ENCODE assay signal across 9 cellular contexts in the genomic region with DNA sequence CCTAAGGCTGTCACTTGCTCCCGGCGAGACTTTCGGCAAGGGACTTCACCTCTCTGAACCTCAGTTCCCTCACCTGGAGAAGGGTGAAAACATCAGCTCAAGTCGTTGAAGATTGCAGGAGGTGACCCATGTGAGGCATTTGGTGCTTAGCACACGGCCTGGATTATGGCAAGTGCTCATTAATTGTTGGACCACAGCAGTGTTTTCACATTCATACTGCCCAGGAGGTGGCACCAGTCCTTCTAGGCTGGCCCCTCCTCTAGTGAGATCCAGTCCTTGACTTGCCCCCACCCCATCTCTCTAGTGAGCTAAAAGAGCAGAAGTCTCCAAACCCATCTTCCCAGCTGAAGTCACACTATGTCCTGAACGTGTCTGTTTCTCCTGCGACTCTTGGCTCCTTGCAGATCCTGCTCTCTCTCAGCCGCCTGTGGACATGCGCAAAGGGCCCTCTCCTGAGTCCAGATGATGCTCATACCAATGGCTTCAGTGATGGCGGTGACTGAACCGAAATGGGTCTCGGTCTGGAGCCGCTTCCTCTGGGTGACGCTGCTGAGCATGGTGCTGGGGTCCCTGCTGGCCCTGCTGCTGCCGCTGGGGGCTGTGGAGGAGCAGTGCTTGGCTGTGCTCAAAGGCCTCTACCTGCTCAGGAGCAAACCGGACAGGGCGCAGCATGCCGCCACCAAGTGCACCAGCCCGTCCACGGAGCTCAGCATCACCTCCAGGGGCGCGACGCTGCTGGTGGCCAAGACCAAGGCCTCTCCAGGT. TPM values are rescaled to one million over a fixed set of nuclear protein-coding genes. Genes with fewer than 3 reads are reported as not detected.
A peak's percentile ranks its signal among the peaks of the same experiment; 100 is the strongest.
DNase-seq lines count a peak whose midpoint lies in the region; ATAC-seq and TF ChIP-seq lines count a peak whose summit lies in the region.
"Had no signal": no experiment of that assay in that cellular context is flagged by ENCODE, and none has a peak within 500 bp of the region (broad histone marks: within the 10 kb centered on the region; RNA-seq: fewer than 3 reads in every experiment).

No MANE protein-coding gene starts in this region.

- peak overlapping the region; percentile 87 for H3K27ac Mint-ChIP-seq in CD4-positive, alpha-beta T cell
- H3K27ac Mint-ChIP-seq in GM23338 = no peak overlapping the region
- H3K27ac Mint-ChIP-seq in activated CD4-positive, alpha-beta memory T cell treated with anti-CD3 and anti-CD28 coated beads, Interleukin-2, amount 10 ng/mL, durations not matched to agents 7 days and 5 days = no peak overlapping the region

- no peaks in the 10 kb centered on the region for H3K27me3 ChIP-seq in CD4-positive, alpha-beta T cell (ENCODE audit: control insufficient read depth, insufficient read depth, low read length)
- H3K27me3 ChIP-seq in GM23338 (ENCODE audit: insufficient read depth) (no peaks in the 10 kb centered on the region), mesenchymal stem cell (ENCODE audit: control insufficient read depth in 1 of 2, insufficient read depth in 1 of 2, low read length in 2 of 2) (peaks cover 0 to 3% of the 10 kb centered on the region in 2 experiments)

- H3K27ac ChIP-seq in CD4-positive, alpha-beta T cell (ENCODE audit: low read depth, low read length) = peak overlapping the region; percentile 42
- H3K27ac ChIP-seq in GM23338 (ENCODE audit: low read depth) (no peak overlapping the region), mesenchymal stem cell (ENCODE audit: low read length, poor library complexity, severe bottlenecking) (no peak overlapping the region)

- no peak overlapping the region for H3K23ac ChIP-seq in mesenchymal stem cell (ENCODE audit: low read length in 2 of 2)

- H3K79me1 ChIP-seq in mesenchymal stem cell (replicated peaks; ENCODE audit: low read length, poor library complexity, severe bottlenecking) = peaks cover 34% of the 10 kb centered on the region

- peak overlapping the region; percentile 91 for H3K4me3 ChIP-seq in GM23338
- peak overlapping the region in 1 of 2 experiments; percentile 91 for H3K4me3 ChIP-seq in mesenchymal stem cell (ENCODE audit: insufficient read depth in 1 of 2, low read depth in 1 of 2, low read length in 2 of 2)

- H2AFZ ChIP-seq in GM23338 = no peak overlapping the region
- H2AFZ ChIP-seq in mesenchymal stem cell (ENCODE audit: low read depth, low read length) = no peak overlapping the region

- H4K20me1 ChIP-seq in GM23338 (replicated peaks; ENCODE audit: insufficient read depth) = peaks cover 7% of the 10 kb centered on the region

- H3K27me3 Mint-ChIP-seq in CD4-positive, alpha-beta T cell = no peaks in the 10 kb centered on the region
- peaks cover 19% of the 10 kb centered on the region for H3K27me3 Mint-ChIP-seq in GM23338 (ENCODE audit: insufficient read depth, low read depth, poor library complexity)
- H3K27me3 Mint-ChIP-seq in activated CD4-positive, alpha-beta memory T cell treated with anti-CD3 and anti-CD28 coated beads, Interleukin-2, amount 10 ng/mL, durations not matched to agents 7 days and 5 days = no peaks in the 10 kb centered on the region

- no peak overlapping the region for H4K91ac ChIP-seq in mesenchymal stem cell (ENCODE audit: low read length)

- CTCF ChIA-PET in CD4-positive, alpha-beta T cell (lab: Charles Lee) = no interaction called here
- CTCF ChIA-PET in activated CD4-positive, alpha-beta memory T cell treated with anti-CD3 and anti-CD28 coated beads, Interleukin-2, amount 10 ng/mL, durations not matched to agents 7 days and 5 days (lab: Charles Lee) = no interaction called here

- H2AK5ac ChIP-seq in mesenchymal stem cell (ENCODE audit: low read length, severe bottlenecking) = no peak overlapping the region

- H2BK15ac ChIP-seq in mesenchymal stem cell (ENCODE audit: low read depth, poor library complexity, severe bottlenecking) = no peak overlapping the region

- H3K36me3 Mint-ChIP-seq in CD4-positive, alpha-beta T cell (ENCODE audit: low read depth) = peaks cover 51% of the 10 kb centered on the region
- peaks cover 44% of the 10 kb centered on the region for H3K36me3 Mint-ChIP-seq in GM23338 (ENCODE audit: low read depth)
- H3K36me3 Mint-ChIP-seq in activated CD4-positive, alpha-beta memory T cell treated with anti-CD3 and anti-CD28 coated beads, Interleukin-2, amount 10 ng/mL, durations not matched to agents 7 days and 5 days (ENCODE audit: low read depth) = peaks cover 40% of the 10 kb centered on the region

- no peak overlapping the region for H4K8ac ChIP-seq in mesenchymal stem cell (ENCODE audit: low read length)

- no peak overlapping the region for H2BK120ac ChIP-seq in mesenchymal stem cell (ENCODE audit: low read depth, low read length)

- H3K4me2 ChIP-seq in GM23338 (peak overlapping the region; percentile 96), mesenchymal stem cell (ENCODE audit: low read length, poor library complexity, severe bottlenecking) (no peak overlapping the region)

- no peak overlapping the region for H3K4ac ChIP-seq in mesenchymal stem cell (ENCODE audit: low read depth in 1 of 2, low read length in 2 of 2)

- no peaks in the 10 kb centered on the region for H3K9me3 Mint-ChIP-seq in CD4-positive, alpha-beta T cell
- H3K9me3 Mint-ChIP-seq in GM23338 = peaks cover 7% of the 10 kb centered on the region
- no peaks in the 10 kb centered on the region for H3K9me3 Mint-ChIP-seq in activated CD4-positive, alpha-beta memory T cell treated with anti-CD3 and anti-CD28 coated beads, Interleukin-2, amount 10 ng/mL, durations not matched to agents 7 days and 5 days

- no peak for DNase-seq in CD4-positive, alpha-beta T cell
- DNase-seq in GM23338 (ENCODE audit: low spot score) = peak; percentile 35
- no peak for DNase-seq in activated CD4-positive, alpha-beta memory T cell treated with anti-CD3 and anti-CD28 coated beads, Interleukin-2, amount 10 ng/mL, durations not matched to agents 7 days and 5 days
- DNase-seq in mesenchymal stem cell = peak; percentile 18
- no peak for DNase-seq in T-helper 9 cell
- DNase-seq in stimulated activated CD4-positive, alpha-beta T cell treated with anti-CD3 and anti-CD28 coated beads, Interleukin-2, amount 100 ng/mL, for 48 hours = no peak
- no peak for DNase-seq in NK-92 (lab: John Stamatoyannopoulos, UW; ENCODE audit: unreplicated experiment)
- DNase-seq: left ventricle myocardium superior had no signal

- no peak overlapping the region for H3K18ac ChIP-seq in mesenchymal stem cell (ENCODE audit: low read depth in 1 of 2, low read length in 2 of 2)

- H3K9me2 ChIP-seq in GM23338 (ENCODE audit: insufficient read depth) = no peaks in the 10 kb centered on the region

- intact Hi-C loops in CD4-positive, alpha-beta T cell (cut with DNase I, micrococcal nuclease) = loop anchor here (2.0 to 10.0 kb wide), 12 partner anchors 40 to 1608 kb away; partner anchors contain the start of genes CRY1 (in 1 of the 2), IFT81 (in 1 of the 2), ISCU (in 1 of the 2) and KCTD10 (in 1 of the 2)

- POLR2A ChIA-PET in CD4-positive, alpha-beta T cell (lab: Charles Lee) = interaction anchor here (1.6 kb wide), 1 partner anchor 45 kb away, joined by 12 read pairs; the partner anchor contains the start of genes ISCU and SART3
- POLR2A ChIA-PET in activated CD4-positive, alpha-beta memory T cell treated with anti-CD3 and anti-CD28 coated beads, Interleukin-2, amount 10 ng/mL, durations not matched to agents 7 days and 5 days (lab: Charles Lee) = interaction anchor here (1.2 to 2.0 kb wide), 3 partner anchors 33 to 117 kb away, joined by 3 to 7 read pairs (median 4); partner anchors contain the start of genes SART3 and SELPLG

- peaks cover 19% of the 10 kb centered on the region; the same call in 1 of the 2 replicates for H3F3A ChIP-seq in GM23338 (replicated peaks; ENCODE audit: low read depth)

- peak overlapping the region; percentile 90 for H3K9ac ChIP-seq in mesenchymal stem cell (ENCODE audit: low read length)

- H3K4me1 ChIP-seq in GM23338 (ENCODE audit: insufficient read depth) (peaks cover 15% of the 10 kb centered on the region; the same call in 1 of the 2 replicates), mesenchymal stem cell (ENCODE audit: control insufficient read depth, insufficient read depth, low read depth, low read length) (peaks cover 16% of the 10 kb centered on the region)

- H3K4me1 Mint-ChIP-seq in CD4-positive, alpha-beta T cell (ENCODE audit: low read depth) = peaks cover 27% of the 10 kb centered on the region
- H3K4me1 Mint-ChIP-seq in GM23338 = peaks cover 13% of the 10 kb centered on the region
- H3K4me1 Mint-ChIP-seq in activated CD4-positive, alpha-beta memory T cell treated with anti-CD3 and anti-CD28 coated beads, Interleukin-2, amount 10 ng/mL, durations not matched to agents 7 days and 5 days = peaks cover 34% of the 10 kb centered on the region

- 93% methylated on average over 23 of the region's 23 CpGs for WGBS in mesenchymal stem cell

- H3K9me3 ChIP-seq in CD4-positive, alpha-beta T cell (ENCODE audit: control insufficient read depth, low read length) = no peaks in the 10 kb centered on the region
- H3K9me3 ChIP-seq in mesenchymal stem cell (ENCODE audit: control insufficient read depth, low read length) = no peaks in the 10 kb centered on the region

- no peak overlapping the region for H3K14ac ChIP-seq in mesenchymal stem cell (ENCODE audit: low read length in 2 of 2)

- peak overlapping the region; percentile 96 for H3K4me3 Mint-ChIP-seq in CD4-positive, alpha-beta T cell
- peak overlapping the region; percentile 85 for H3K4me3 Mint-ChIP-seq in GM23338
- H3K4me3 Mint-ChIP-seq in activated CD4-positive, alpha-beta memory T cell treated with anti-CD3 and anti-CD28 coated beads, Interleukin-2, amount 10 ng/mL, durations not matched to agents 7 days and 5 days = peak overlapping the region; percentile 84

- H3K36me3 ChIP-seq in GM23338 (ENCODE audit: insufficient read depth) (peaks cover 21% of the 10 kb centered on the region), mesenchymal stem cell (ENCODE audit: control insufficient read depth in 1 of 2, insufficient read depth in 2 of 2, low read depth in 1 of 2, low read length in 2 of 2) (peaks cover 41 to 47% of the 10 kb centered on the region in 2 experiments)

- ATAC-seq in CD4-positive, alpha-beta T cell (ENCODE audit: poor library complexity) = no peak
- ATAC-seq in GM23338 = no peak
- no peak for ATAC-seq in GM19467 (IDR thresholded peaks at IDR 0.05; ENCODE audit: unreplicated experiment)
- ATAC-seq: left ventricle myocardium superior had no signal

- H2BK5ac ChIP-seq in mesenchymal stem cell (ENCODE audit: low read depth, low read length, poor library complexity, severe bottlenecking) = no peak overlapping the region

- peaks cover 6% of the 10 kb centered on the region; the same call in 1 of the 2 replicates for H3K79me2 ChIP-seq in GM23338 (replicated peaks; ENCODE audit: insufficient read depth)

- H2BK12ac ChIP-seq in mesenchymal stem cell (ENCODE audit: low read length in 2 of 2) = no peak overlapping the region

- TF ChIP-seq CTCF in CD4-positive, alpha-beta T cell (IDR thresholded peaks at IDR 0.05) = no peak
- TF ChIP-seq CTCF in GM23338 (conservative IDR thresholded peaks at IDR 0.05; ENCODE audit: low read depth in 2 of 2) = peak; percentile 21 to 33; a peak in 3 of 4 replicates

RNA-seq across cellular contexts. Expression of gene FICD, which starts 1.6 kb away (rescaled TPM):
- total RNA-seq in CD4-positive, alpha-beta T cell = 1 to 10 TPM; 2.7 to 3.2 TPM
- total RNA-seq in GM23338 (2014; rRNA removed; shearing (Covaris generic)) = 4.9 and 6.0 TPM in 2 replicates
- 5.3 and 7.6 TPM in 2 replicates for polyA plus RNA-seq in GM23338 (2016; fragmentation: Nextera tagmentation; extraction: Ambion mirVana)
- 1 to 10 TPM; 6.3 to 7.1 TPM for total RNA-seq in activated CD4-positive, alpha-beta memory T cell treated with anti-CD3 and anti-CD28 coated beads, Interleukin-2, amount 10 ng/mL, durations not matched to agents 7 days and 5 days
- polyA plus RNA-seq in mesenchymal stem cell (2013, experiment 1 of 2) = 6.0 TPM
- 6.1 TPM for polyA plus RNA-seq in mesenchymal stem cell (2013, experiment 2 of 2)

RNA-seq across cellular contexts. Expression of gene SART3, which starts 44.3 kb away (rescaled TPM):
- total RNA-seq in CD4-positive, alpha-beta T cell = 100 to 1,000 TPM in 1 of 2 experiments, 10 to 100 TPM in 1; 95.1 to 104 TPM
- total RNA-seq in GM23338 (2014; rRNA removed; shearing (Covaris generic)) = 112 and 123 TPM in 2 replicates
- 49.7 and 49.8 TPM in 2 replicates for polyA plus RNA-seq in GM23338 (2016; fragmentation: Nextera tagmentation; extraction: Ambion mirVana)
- total RNA-seq in activated CD4-positive, alpha-beta memory T cell treated with anti-CD3 and anti-CD28 coated beads, Interleukin-2, amount 10 ng/mL, durations not matched to agents 7 days and 5 days = 10 to 100 TPM; 68.9 to 70.3 TPM
- 15.8 TPM for polyA plus RNA-seq in mesenchymal stem cell (2013, experiment 1 of 2)
- 15.4 TPM for polyA plus RNA-seq in mesenchymal stem cell (2013, experiment 2 of 2)

RNA-seq across cellular contexts. Expression of gene ISCU, which starts 45.7 kb away (rescaled TPM):
- total RNA-seq in CD4-positive, alpha-beta T cell = 100 to 1,000 TPM; 269 to 270 TPM
- 88.0 and 123 TPM in 2 replicates for total RNA-seq in GM23338 (2014; rRNA removed; shearing (Covaris generic))
- 110 and 129 TPM in 2 replicates for polyA plus RNA-seq in GM23338 (2016; fragmentation: Nextera tagmentation; extraction: Ambion mirVana)
- 10 to 100 TPM; 69.9 to 74.1 TPM for total RNA-seq in activated CD4-positive, alpha-beta memory T cell treated with anti-CD3 and anti-CD28 coated beads, Interleukin-2, amount 10 ng/mL, durations not matched to agents 7 days and 5 days
- 128 TPM for polyA plus RNA-seq in mesenchymal stem cell (2013, experiment 1 of 2)
- polyA plus RNA-seq in mesenchymal stem cell (2013, experiment 2 of 2) = 129 TPM

Comparison
In these comparisons a context has a peak if more than half of its experiments do, and no peak if none do; other contexts are left out.
1. DNase-seq: peak in GM23338 (single experiment) and mesenchymal stem cell (single experiment); none in CD4-positive, alpha-beta T cell (0 of 10), activated CD4-positive, alpha-beta memory T cell treated with anti-CD3 and anti-CD28 coated beads, Interleukin-2, amount 10 ng/mL, durations not matched to agents 7 days and 5 days (single experiment), T-helper 9 cell (single experiment), stimulated activated CD4-positive, alpha-beta T cell treated with anti-CD3 and anti-CD28 coated beads, Interleukin-2, amount 100 ng/mL, for 48 hours (0 of 2) and NK-92 (single experiment).
2. Peak in every context shown above with its lines, with median percentiles within 50 percentile points of each other: H3K4me3 Mint-ChIP-seq.